1 cellular context compared by ENCODE assay signal in the genomic region with DNA sequence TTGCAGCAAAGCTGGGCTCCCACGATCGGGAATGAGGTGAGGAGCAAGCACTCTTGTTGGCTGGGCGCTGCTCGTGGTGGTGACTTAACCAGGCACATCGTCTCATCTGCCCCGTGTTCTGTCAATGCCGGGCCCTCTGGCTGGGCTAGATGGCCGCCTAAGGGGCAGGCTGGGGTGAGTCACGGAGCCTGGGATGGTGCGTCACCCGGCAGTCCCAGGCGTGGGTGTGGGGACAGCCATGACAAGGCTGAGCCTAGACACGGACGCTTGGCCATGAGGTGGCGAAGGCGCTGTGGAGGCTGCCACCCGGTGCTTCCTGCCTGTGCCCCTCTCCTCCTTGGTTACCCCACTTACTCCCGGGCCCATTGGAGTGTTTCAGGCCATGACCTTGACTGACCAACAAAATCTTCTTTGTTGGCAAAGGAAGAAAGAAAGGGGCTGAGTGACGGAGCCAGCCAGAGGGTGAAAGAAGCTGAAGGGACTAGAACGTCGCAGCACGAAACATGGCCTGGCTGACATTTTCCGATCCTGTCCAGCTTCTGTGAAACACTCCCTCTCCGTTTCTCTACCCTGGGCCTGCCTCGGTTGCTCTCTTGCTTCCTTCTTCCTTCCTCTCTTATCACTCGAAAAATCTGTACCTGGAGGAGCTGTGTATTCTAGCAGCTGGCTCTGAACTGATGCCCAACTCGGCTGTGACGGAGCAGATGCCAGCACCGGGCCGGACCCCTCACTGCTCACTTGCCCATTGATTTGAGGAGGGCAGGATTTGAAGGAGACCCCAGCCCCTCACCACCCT.
TF ChIP-seq lines count a peak whose summit lies in the region.

No MANE protein-coding gene starts in this region.

TF ChIP-seq in K562, 482 proteins besides CTCF, POLR2A, EP300 and RAD21 (continued from another document and continues in another):
- TF ChIP-seq, protein P1, sequence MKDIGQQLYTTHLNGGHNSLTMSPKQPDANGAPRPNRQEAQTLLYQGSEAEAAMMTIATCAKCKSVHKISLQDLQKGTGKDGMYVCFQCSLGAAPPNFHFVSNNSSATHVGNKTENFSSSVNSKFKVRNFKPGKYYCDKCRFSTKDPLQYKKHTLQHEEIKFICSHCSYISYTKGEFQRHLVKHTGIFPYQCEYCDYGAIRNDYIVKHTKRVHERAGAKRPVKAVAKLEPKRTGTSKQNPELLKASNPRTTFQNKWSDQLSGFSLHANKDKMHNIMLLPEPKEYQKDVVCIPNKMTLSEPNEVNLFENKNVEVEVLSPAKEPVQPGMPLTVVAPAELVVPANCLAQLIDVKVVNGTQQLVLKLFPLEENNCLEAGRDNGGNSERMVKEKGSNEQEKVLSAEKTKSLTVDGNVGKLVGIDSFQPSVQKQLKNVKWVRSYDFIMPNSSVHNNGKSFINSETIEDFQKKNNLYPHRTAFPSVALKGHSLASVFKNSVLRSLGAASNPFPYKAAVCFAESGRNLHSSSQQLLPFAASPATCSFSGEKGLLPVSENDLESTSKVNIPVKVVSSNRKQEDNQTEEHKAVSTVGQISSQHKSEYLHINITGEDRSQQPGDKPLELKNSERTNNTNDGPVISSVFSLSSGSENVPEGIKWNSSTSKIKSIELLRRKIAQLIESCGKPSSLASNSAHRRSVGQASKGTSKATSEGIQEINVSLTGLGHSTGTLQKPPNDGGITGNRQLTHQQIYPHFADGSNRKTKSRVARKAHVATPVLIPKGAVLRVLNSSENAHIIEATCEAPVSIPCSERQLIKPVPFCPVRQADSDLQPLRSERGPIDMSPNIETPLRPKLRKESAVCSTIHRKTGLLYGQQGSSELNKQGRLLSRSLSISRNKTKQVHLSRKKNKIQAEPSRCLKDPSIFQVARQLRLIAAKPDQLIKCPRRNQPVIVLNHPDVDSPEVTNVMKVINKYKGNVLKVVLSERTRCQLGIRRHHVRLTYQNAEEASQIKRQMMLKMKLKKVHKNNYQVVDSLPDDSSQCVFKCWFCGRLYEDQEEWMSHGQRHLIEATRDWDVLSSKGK (CRISPR knock-in tag; IDR thresholded peaks at IDR 0.05) = no peak
- no peak for TF ChIP-seq ZFX (CRISPR knock-in tag; IDR thresholded peaks at IDR 0.05)
- TF ChIP-seq, protein P2, sequence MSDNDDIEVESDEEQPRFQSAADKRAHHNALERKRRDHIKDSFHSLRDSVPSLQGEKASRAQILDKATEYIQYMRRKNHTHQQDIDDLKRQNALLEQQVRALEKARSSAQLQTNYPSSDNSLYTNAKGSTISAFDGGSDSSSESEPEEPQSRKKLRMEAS (CRISPR knock-in tag; IDR thresholded peaks at IDR 0.05) = peak; percentile 92
- TF ChIP-seq, protein P3, sequence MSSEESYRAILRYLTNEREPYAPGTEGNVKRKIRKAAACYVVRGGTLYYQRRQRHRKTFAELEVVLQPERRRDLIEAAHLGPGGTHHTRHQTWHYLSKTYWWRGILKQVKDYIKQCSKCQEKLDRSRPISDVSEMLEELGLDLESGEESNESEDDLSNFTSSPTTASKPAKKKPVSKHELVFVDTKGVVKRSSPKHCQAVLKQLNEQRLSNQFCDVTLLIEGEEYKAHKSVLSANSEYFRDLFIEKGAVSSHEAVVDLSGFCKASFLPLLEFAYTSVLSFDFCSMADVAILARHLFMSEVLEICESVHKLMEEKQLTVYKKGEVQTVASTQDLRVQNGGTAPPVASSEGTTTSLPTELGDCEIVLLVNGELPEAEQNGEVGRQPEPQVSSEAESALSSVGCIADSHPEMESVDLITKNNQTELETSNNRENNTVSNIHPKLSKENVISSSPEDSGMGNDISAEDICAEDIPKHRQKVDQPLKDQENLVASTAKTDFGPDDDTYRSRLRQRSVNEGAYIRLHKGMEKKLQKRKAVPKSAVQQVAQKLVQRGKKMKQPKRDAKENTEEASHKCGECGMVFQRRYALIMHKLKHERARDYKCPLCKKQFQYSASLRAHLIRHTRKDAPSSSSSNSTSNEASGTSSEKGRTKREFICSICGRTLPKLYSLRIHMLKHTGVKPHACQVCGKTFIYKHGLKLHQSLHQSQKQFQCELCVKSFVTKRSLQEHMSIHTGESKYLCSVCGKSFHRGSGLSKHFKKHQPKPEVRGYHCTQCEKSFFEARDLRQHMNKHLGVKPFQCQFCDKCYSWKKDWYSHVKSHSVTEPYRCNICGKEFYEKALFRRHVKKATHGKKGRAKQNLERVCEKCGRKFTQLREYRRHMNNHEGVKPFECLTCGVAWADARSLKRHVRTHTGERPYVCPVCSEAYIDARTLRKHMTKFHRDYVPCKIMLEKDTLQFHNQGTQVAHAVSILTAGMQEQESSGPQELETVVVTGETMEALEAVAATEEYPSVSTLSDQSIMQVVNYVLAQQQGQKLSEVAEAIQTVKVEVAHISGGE (CRISPR knock-in tag; IDR thresholded peaks at IDR 0.05) = peak in 1 of 3 experiments; percentile 65; a peak in 2 of 6 replicates
- TF ChIP-seq CREB1 (IDR thresholded peaks at IDR 0.05) = peak; percentile 62
- peak; percentile 80 for TF ChIP-seq CREB1 (CRISPR knock-in tag; IDR thresholded peaks at IDR 0.05)
- no peak for TF ChIP-seq NCOA4 (IDR thresholded peaks at IDR 0.05; ENCODE audit: partially characterized antibody)
- TF ChIP-seq TAF1 (IDR thresholded peaks at IDR 0.05; ENCODE audit: control insufficient read depth, extremely low read depth, insufficient read depth, low read length, severe bottlenecking) = peak; percentile 34
- TF ChIP-seq EGR1 (conservative IDR thresholded peaks at IDR 0.05) = peak; percentile 97
- 0 out of 2 replicates have a peak, but pooled peaks have one; percentile 28 for TF ChIP-seq MBD2 (IDR thresholded peaks at IDR 0.05; ENCODE audit: borderline replicate concordance, low read depth)
- TF ChIP-seq, protein P4, sequence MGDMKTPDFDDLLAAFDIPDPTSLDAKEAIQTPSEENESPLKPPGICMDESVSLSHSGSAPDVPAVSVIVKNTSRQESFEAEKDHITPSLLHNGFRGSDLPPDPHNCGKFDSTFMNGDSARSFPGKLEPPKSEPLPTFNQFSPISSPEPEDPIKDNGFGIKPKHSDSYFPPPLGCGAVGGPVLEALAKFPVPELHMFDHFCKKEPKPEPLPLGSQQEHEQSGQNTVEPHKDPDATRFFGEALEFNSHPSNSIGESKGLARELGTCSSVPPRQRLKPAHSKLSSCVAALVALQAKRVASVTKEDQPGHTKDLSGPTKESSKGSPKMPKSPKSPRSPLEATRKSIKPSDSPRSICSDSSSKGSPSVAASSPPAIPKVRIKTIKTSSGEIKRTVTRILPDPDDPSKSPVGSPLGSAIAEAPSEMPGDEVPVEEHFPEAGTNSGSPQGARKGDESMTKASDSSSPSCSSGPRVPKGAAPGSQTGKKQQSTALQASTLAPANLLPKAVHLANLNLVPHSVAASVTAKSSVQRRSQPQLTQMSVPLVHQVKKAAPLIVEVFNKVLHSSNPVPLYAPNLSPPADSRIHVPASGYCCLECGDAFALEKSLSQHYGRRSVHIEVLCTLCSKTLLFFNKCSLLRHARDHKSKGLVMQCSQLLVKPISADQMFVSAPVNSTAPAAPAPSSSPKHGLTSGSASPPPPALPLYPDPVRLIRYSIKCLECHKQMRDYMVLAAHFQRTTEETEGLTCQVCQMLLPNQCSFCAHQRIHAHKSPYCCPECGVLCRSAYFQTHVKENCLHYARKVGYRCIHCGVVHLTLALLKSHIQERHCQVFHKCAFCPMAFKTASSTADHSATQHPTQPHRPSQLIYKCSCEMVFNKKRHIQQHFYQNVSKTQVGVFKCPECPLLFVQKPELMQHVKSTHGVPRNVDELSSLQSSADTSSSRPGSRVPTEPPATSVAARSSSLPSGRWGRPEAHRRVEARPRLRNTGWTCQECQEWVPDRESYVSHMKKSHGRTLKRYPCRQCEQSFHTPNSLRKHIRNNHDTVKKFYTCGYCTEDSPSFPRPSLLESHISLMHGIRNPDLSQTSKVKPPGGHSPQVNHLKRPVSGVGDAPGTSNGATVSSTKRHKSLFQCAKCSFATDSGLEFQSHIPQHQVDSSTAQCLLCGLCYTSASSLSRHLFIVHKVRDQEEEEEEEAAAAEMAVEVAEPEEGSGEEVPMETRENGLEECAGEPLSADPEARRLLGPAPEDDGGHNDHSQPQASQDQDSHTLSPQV (IDR thresholded peaks at IDR 0.05) = peak; percentile 91; the same call in 1 of the 2 replicates
- peak; percentile 16 for TF ChIP-seq WHSC1 (IDR thresholded peaks at IDR 0.05; ENCODE audit: low read length)
- TF ChIP-seq, protein P5, sequence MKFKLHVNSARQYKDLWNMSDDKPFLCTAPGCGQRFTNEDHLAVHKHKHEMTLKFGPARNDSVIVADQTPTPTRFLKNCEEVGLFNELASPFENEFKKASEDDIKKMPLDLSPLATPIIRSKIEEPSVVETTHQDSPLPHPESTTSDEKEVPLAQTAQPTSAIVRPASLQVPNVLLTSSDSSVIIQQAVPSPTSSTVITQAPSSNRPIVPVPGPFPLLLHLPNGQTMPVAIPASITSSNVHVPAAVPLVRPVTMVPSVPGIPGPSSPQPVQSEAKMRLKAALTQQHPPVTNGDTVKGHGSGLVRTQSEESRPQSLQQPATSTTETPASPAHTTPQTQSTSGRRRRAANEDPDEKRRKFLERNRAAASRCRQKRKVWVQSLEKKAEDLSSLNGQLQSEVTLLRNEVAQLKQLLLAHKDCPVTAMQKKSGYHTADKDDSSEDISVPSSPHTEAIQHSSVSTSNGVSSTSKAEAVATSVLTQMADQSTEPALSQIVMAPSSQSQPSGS (CRISPR knock-in tag; IDR thresholded peaks at IDR 0.05) = 0 out of 2 replicates have a peak, but pooled peaks have one; percentile 65
- TF ChIP-seq ZNF589 (CRISPR knock-in tag; IDR thresholded peaks at IDR 0.05; ENCODE audit: low read depth) = no peak
- TF ChIP-seq ATF1 (CRISPR knock-in tag; IDR thresholded peaks at IDR 0.05) = no peak
- TF ChIP-seq ATF1 (tag; IDR thresholded peaks at IDR 0.05) = peak; percentile 77
- TF ChIP-seq SMARCA4 (IDR thresholded peaks at IDR 0.05) = peak; percentile 66
- 0 out of 2 replicates have a peak, but pooled peaks have one; percentile 28 for TF ChIP-seq MYC (IDR thresholded peaks at IDR 0.05; ENCODE audit: low read depth, low read length)
- TF ChIP-seq MYC (CRISPR knock-in tag; IDR thresholded peaks at IDR 0.05; ENCODE audit: borderline replicate concordance, low read depth) = no peak
- no peak for TF ChIP-seq HDAC6 (IDR thresholded peaks at IDR 0.05; ENCODE audit: low read depth, low read length)
- TF ChIP-seq, protein P6, sequence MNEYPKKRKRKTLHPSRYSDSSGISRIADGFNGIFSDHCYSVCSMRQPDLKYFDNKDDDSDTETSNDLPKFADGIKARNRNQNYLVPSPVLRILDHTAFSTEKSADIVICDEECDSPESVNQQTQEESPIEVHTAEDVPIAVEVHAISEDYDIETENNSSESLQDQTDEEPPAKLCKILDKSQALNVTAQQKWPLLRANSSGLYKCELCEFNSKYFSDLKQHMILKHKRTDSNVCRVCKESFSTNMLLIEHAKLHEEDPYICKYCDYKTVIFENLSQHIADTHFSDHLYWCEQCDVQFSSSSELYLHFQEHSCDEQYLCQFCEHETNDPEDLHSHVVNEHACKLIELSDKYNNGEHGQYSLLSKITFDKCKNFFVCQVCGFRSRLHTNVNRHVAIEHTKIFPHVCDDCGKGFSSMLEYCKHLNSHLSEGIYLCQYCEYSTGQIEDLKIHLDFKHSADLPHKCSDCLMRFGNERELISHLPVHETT (CRISPR knock-in tag; conservative IDR thresholded peaks at IDR 0.05 in 1 of 2, IDR thresholded peaks at IDR 0.05 in 1 of 2) = peak in 1 of 2 experiments; percentile 78; a peak in 2 of 4 replicates
- TF ChIP-seq RBFOX2 (IDR thresholded peaks at IDR 0.05; ENCODE audit: low read depth, low read length) = peak; percentile 69
- no peak for TF ChIP-seq MIER1 (IDR thresholded peaks at IDR 0.05; ENCODE audit: low read depth)
- peak; percentile 59 to 77; a peak in 3 of 4 replicates for TF ChIP-seq ARNT (IDR thresholded peaks at IDR 0.05)
- TF ChIP-seq YY1 (IDR thresholded peaks at IDR 0.05; ENCODE audit: borderline replicate concordance in 1 of 3, control insufficient read depth in 1 of 3, extremely low read depth in 1 of 3, insufficient read depth in 3 of 3, insufficient read length in 1 of 3, insufficient replicate concordance in 2 of 3, low read depth in 1 of 3, low read length in 2 of 3) = peak in 2 of 3 experiments; percentile 75 to 90
- TF ChIP-seq CBFA2T3 (IDR thresholded peaks at IDR 0.05) = 0 out of 2 replicates have a peak, but pooled peaks have one; percentile 14
- TF ChIP-seq ETV5 (CRISPR knock-in tag; IDR thresholded peaks at IDR 0.05; ENCODE audit: low read depth) = no peak
- TF ChIP-seq, protein P7, sequence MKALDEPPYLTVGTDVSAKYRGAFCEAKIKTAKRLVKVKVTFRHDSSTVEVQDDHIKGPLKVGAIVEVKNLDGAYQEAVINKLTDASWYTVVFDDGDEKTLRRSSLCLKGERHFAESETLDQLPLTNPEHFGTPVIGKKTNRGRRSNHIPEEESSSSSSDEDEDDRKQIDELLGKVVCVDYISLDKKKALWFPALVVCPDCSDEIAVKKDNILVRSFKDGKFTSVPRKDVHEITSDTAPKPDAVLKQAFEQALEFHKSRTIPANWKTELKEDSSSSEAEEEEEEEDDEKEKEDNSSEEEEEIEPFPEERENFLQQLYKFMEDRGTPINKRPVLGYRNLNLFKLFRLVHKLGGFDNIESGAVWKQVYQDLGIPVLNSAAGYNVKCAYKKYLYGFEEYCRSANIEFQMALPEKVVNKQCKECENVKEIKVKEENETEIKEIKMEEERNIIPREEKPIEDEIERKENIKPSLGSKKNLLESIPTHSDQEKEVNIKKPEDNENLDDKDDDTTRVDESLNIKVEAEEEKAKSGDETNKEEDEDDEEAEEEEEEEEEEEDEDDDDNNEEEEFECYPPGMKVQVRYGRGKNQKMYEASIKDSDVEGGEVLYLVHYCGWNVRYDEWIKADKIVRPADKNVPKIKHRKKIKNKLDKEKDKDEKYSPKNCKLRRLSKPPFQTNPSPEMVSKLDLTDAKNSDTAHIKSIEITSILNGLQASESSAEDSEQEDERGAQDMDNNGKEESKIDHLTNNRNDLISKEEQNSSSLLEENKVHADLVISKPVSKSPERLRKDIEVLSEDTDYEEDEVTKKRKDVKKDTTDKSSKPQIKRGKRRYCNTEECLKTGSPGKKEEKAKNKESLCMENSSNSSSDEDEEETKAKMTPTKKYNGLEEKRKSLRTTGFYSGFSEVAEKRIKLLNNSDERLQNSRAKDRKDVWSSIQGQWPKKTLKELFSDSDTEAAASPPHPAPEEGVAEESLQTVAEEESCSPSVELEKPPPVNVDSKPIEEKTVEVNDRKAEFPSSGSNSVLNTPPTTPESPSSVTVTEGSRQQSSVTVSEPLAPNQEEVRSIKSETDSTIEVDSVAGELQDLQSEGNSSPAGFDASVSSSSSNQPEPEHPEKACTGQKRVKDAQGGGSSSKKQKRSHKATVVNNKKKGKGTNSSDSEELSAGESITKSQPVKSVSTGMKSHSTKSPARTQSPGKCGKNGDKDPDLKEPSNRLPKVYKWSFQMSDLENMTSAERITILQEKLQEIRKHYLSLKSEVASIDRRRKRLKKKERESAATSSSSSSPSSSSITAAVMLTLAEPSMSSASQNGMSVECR (CRISPR knock-in tag; IDR thresholded peaks at IDR 0.05) = peak; percentile 60; the same call in 1 of the 2 replicates
- peak; percentile 3 for TF ChIP-seq ZFP36 (IDR thresholded peaks at IDR 0.05; ENCODE audit: low read depth, low read length, partially characterized antibody)
- TF ChIP-seq, protein P8, sequence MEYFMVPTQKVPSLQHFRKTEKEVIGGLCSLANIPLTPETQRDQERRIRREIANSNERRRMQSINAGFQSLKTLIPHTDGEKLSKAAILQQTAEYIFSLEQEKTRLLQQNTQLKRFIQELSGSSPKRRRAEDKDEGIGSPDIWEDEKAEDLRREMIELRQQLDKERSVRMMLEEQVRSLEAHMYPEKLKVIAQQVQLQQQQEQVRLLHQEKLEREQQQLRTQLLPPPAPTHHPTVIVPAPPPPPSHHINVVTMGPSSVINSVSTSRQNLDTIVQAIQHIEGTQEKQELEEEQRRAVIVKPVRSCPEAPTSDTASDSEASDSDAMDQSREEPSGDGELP (CRISPR knock-in tag; IDR thresholded peaks at IDR 0.05; ENCODE audit: borderline replicate concordance) = peak; percentile 65; the same call in 1 of the 2 replicates
- TF ChIP-seq, protein P9, sequence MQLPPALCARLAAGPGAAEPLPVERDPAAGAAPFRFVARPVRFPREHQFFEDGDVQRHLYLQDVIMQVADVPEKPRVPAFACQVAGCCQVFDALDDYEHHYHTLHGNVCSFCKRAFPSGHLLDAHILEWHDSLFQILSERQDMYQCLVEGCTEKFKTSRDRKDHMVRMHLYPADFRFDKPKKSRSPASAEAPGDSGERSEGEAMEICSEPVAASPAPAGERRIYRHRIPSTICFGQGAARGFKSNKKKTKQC (CRISPR knock-in tag; IDR thresholded peaks at IDR 0.05) = peak; percentile 64; the same call in 1 of the 2 replicates
